In genomic region chr5:110899566-110900412, GRCh38 we compare ENCODE assay signal across 1 cellular context.
TF ChIP-seq lines count a peak whose summit lies in the region.

No MANE protein-coding gene starts in this region.

TF ChIP-seq in GM23338, 12 proteins besides CTCF, POLR2A, EP300 and RAD21 (continued from another document):
- TF ChIP-seq, protein P1, sequence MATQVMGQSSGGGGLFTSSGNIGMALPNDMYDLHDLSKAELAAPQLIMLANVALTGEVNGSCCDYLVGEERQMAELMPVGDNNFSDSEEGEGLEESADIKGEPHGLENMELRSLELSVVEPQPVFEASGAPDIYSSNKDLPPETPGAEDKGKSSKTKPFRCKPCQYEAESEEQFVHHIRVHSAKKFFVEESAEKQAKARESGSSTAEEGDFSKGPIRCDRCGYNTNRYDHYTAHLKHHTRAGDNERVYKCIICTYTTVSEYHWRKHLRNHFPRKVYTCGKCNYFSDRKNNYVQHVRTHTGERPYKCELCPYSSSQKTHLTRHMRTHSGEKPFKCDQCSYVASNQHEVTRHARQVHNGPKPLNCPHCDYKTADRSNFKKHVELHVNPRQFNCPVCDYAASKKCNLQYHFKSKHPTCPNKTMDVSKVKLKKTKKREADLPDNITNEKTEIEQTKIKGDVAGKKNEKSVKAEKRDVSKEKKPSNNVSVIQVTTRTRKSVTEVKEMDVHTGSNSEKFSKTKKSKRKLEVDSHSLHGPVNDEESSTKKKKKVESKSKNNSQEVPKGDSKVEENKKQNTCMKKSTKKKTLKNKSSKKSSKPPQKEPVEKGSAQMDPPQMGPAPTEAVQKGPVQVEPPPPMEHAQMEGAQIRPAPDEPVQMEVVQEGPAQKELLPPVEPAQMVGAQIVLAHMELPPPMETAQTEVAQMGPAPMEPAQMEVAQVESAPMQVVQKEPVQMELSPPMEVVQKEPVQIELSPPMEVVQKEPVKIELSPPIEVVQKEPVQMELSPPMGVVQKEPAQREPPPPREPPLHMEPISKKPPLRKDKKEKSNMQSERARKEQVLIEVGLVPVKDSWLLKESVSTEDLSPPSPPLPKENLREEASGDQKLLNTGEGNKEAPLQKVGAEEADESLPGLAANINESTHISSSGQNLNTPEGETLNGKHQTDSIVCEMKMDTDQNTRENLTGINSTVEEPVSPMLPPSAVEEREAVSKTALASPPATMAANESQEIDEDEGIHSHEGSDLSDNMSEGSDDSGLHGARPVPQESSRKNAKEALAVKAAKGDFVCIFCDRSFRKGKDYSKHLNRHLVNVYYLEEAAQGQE (IDR thresholded peaks at IDR 0.05; ENCODE audit: unreplicated experiment), result no peak
- TF ChIP-seq POLR2AphosphoS5 (IDR thresholded peaks at IDR 0.05; ENCODE audit: low read depth) (no peak), JUNB (IDR thresholded peaks at IDR 0.05; ENCODE audit: unreplicated experiment) (no peak), ZNF331 (CRISPR knock-in tag; IDR thresholded peaks at IDR 0.05; ENCODE audit: low read depth) (no peak), CREB1 (CRISPR knock-in tag; IDR thresholded peaks at IDR 0.05; ENCODE audit: low read depth) (no peak)
